In the genomic region with DNA sequence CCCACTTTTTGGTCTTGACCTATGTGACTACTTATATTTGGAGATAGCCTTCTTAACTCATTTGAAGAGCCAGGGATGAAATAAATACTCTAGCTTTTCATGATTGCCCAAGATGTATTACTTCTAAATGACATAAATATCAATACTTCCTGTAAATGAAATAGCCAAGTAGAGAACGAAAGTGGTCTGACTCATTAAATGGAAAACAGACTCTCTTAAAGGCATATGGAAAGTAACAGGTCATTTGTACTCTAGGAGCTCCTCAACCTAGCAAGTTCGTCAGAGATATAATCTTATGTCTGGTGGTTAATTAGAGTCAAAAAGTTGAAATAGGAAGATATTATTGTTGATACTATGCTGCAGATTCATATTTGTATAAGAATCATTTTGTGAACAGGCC, we compare ENCODE assay signal across 13 cellular contexts.
"Had no signal": no experiment of that assay in that cellular context is flagged by ENCODE, and none has a peak within 500 bp of the region (broad histone marks: within the 10 kb centered on the region; RNA-seq: fewer than 3 reads in every experiment).

No MANE protein-coding gene starts in this region.

- H3K4me3 ChIP-seq: adrenal gland, lower lobe of right lung, stomach, thyroid gland had no signal

- H3K9ac ChIP-seq: parathyroid adenoma had no signal

- H3K27me3 ChIP-seq: adrenal gland, stomach, thyroid gland had no signal

- H3K27ac ChIP-seq: lower lobe of right lung, parathyroid adenoma, stomach, thyroid gland had no signal

- H3K36me3 ChIP-seq: adrenal gland, lower lobe of right lung, stomach, thyroid gland had no signal

- ATAC-seq: effector memory CD8-positive, alpha-beta T cell; lower lobe of right lung; T-helper 17 cell had no signal

- DNase-seq: activated B cell treated with CpG ODN at 0.5 μM for 24 hours; activated CD4-positive, alpha-beta T cell treated with anti-CD3 and anti-CD28 coated beads, Interleukin-2, amount 10 ng/mL, durations not matched to agents 7 days and 5 days; activated CD8-positive, alpha-beta memory T cell treated with anti-CD3 and anti-CD28 coated beads for 24 hours; activated naive CD4-positive, alpha-beta T cell treated with Interleukin-2 at 50 U/mL for 16 hours; adrenal gland; effector memory CD8-positive, alpha-beta T cell; erythroblast; lower lobe of right lung; naive B cell; stomach; T-helper 17 cell; thyroid gland had no signal

- H2AFZ ChIP-seq: parathyroid adenoma had no signal

- H3K4me1 ChIP-seq: lower lobe of right lung, parathyroid adenoma, stomach had no signal

- H3K79me2 ChIP-seq: parathyroid adenoma had no signal

- H3K9me3 ChIP-seq: adrenal gland, lower lobe of right lung, stomach, thyroid gland had no signal
